In the genomic region with DNA sequence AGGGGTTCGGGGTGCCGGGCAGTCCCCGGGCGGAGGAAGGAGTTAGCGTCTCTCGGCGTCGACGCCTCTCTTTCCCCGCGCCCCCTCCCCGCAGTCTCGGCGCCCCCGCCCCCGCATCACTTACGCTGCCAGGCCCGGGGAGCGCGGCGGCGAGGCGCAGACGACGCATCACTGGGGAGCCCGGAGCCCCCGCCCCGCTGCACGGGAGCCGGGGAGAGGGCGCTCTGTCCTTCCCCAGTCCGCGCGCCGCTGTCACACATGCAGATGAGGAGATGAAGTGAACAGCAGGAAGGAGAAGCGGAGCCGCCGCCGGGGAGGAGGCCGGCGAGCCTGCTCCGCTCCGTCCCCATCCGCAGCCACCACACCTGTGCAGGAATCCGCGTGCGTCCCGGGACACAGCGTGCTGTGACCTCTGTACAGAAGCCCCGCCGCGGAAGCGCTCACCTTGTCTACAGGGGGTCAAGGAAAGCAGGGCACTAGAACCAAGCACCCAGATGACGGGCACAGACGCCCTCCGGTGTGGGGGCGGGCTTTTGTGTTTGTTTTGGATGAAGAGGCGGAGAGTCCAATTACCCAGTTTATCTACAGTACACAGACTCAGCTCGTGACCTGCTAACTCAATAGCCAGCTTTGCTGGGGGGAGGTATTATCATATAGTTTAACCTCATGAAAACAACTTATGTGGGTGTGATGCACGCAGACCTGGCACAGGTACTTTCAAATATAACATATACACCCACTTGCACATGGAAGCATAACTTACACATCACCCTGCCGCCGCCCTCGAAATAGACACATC, we compare ENCODE assay signal across 9 cellular contexts. TPM values are rescaled to one million over a fixed set of nuclear protein-coding genes. Genes with fewer than 3 reads are reported as not detected.
DNase-seq lines count a peak whose midpoint lies in the region; ATAC-seq and TF ChIP-seq lines count a peak whose summit lies in the region.
"Had no signal": no experiment of that assay in that cellular context is flagged by ENCODE, and none has a peak within 500 bp of the region (broad histone marks: within the 10 kb centered on the region; RNA-seq: fewer than 3 reads in every experiment).

No MANE protein-coding gene starts in this region.

- TF ChIP-seq CTCF in RWPE2 (IDR thresholded peaks at IDR 0.05; ENCODE audit: poor library complexity, severe bottlenecking) (peak; percentile 17), spleen (IDR thresholded peaks at IDR 0.05 in 8 of 11, conservative IDR thresholded peaks at IDR 0.05 in 3 of 11) (no peak)

- intact Hi-C loops in spleen (cut with DNase I; ENCODE audit: low total_unique reads) = no loop called here

- H3K27ac ChIP-seq in RWPE2 (ENCODE audit: poor library complexity, severe bottlenecking) (no peak overlapping the region), iPS-18a (ENCODE audit: low read length) (no peak overlapping the region), spleen (no peak overlapping the region)
- H3K27ac ChIP-seq: epithelial cell of prostate had no signal

- no peaks in the 10 kb centered on the region for H3K36me3 ChIP-seq in ES-I3 (ENCODE audit: insufficient read depth, low read length)
- no peaks in the 10 kb centered on the region for H3K36me3 ChIP-seq in RWPE2 (ENCODE audit: low read depth)
- no peaks in the 10 kb centered on the region for H3K36me3 ChIP-seq in adipocyte (ENCODE audit: control insufficient read depth, insufficient read depth, low read length, severe bottlenecking)
- no peaks in the 10 kb centered on the region for H3K36me3 ChIP-seq in iPS-18a (ENCODE audit: control insufficient read depth, low read depth, low read length)
- H3K36me3 ChIP-seq in spleen = no peaks in the 10 kb centered on the region

- no peak for TF ChIP-seq POLR2A in spleen (IDR thresholded peaks at IDR 0.05)

- no peak for DNase-seq in RWPE2 (ENCODE audit: low spot score)
- peak; percentile 50 for DNase-seq in adipocyte (ENCODE audit: low read depth)
- DNase-seq in spleen = peak; percentile 87
- DNase-seq in HK-2 (ENCODE audit: unreplicated experiment) = no peak

- no peaks in the 10 kb centered on the region for H3K9me3 ChIP-seq in ES-I3 (ENCODE audit: control insufficient read depth, insufficient read depth, low read length)
- H3K9me3 ChIP-seq in RWPE2 (ENCODE audit: severe bottlenecking) = no peaks in the 10 kb centered on the region
- H3K9me3 ChIP-seq in adipocyte (ENCODE audit: control insufficient read depth, low read length) = no peaks in the 10 kb centered on the region
- H3K9me3 ChIP-seq in iPS-18a (ENCODE audit: control insufficient read depth, low read depth, low read length) = no peaks in the 10 kb centered on the region
- no peaks in the 10 kb centered on the region for H3K9me3 ChIP-seq in spleen

- 8 to 16% (median 10%) methylated on average over 31 to 63 of the region's 63 CpGs for WGBS in spleen, 5 donors

- ATAC-seq in RWPE2 (ENCODE audit: low read depth) (peak; percentile 56), GM21737 (IDR thresholded peaks at IDR 0.05; ENCODE audit: unreplicated experiment) (no peak), GM19467 (IDR thresholded peaks at IDR 0.05; ENCODE audit: unreplicated experiment) (no peak)

- H3K4me1 ChIP-seq in ES-I3 (ENCODE audit: insufficient read depth, low read length) (peaks cover 23% of the 10 kb centered on the region), RWPE2 (ENCODE audit: insufficient read depth, poor library complexity, severe bottlenecking) (peaks cover 4% of the 10 kb centered on the region), adipocyte (ENCODE audit: control insufficient read depth, insufficient read depth, low read length) (peaks cover 3% of the 10 kb centered on the region), iPS-18a (ENCODE audit: control insufficient read depth, low read depth, low read length) (peaks cover 8% of the 10 kb centered on the region), spleen (peaks cover 12 to 41% (median 29%) of the 10 kb centered on the region in 6 donors)

- peak overlapping the region; percentile 17 for H3K4me3 ChIP-seq in RWPE2 (ENCODE audit: severe bottlenecking)
- peak overlapping the region; percentile 7 for H3K4me3 ChIP-seq in adipocyte (ENCODE audit: low read length)
- peak overlapping the region; percentile 63 for H3K4me3 ChIP-seq in iPS-18a (ENCODE audit: low read length)
- H3K4me3 ChIP-seq in spleen = peak overlapping the region; percentile 12 to 70 (median 40)

- H3K27me3 ChIP-seq in RWPE2 (ENCODE audit: insufficient read depth, poor library complexity, severe bottlenecking) (peaks cover 19% of the 10 kb centered on the region), adipocyte (replicated peaks; ENCODE audit: control insufficient read depth, insufficient read depth, low read length) (peaks cover 74% of the 10 kb centered on the region), iPS-18a (ENCODE audit: control insufficient read depth, insufficient read depth, low read length) (peaks cover 52% of the 10 kb centered on the region), spleen (replicated peaks in 1 of 7) (peaks cover 0 to 60% (median 21%) of the 10 kb centered on the region in 7 donors)

- H3K9ac ChIP-seq in ES-I3 (ENCODE audit: low read depth, low read length) (peak overlapping the region; percentile 53; the same call in 1 of the 2 replicates), adipocyte (ENCODE audit: low read length) (no peak overlapping the region), iPS-18a (ENCODE audit: low read length) (no peak overlapping the region)

RNA-seq across cellular contexts. Expression of gene KLHDC8A, which starts 12.5 kb away (rescaled TPM):
- 1 to 10 TPM in 1 of 7 donors, under 1 TPM in 3, not detected in 3; 0.17 to 2.8 (median 0.62) TPM for total RNA-seq in spleen
- polyA plus RNA-seq in spleen = under 1 TPM; 0.26 to 0.48 (median 0.39) TPM

RNA-seq across cellular contexts. Expression of gene NUAK2, which starts 22.7 kb away (rescaled TPM):
- total RNA-seq in spleen = 10 to 100 TPM in 6 of 7 donors, 1 to 10 TPM in 1; 9.3 to 32.7 (median 20.0) TPM
- polyA plus RNA-seq in spleen = 1 to 10 TPM; 5.7 to 6.6 (median 5.8) TPM

Comparison
In these comparisons a context has a peak if more than half of its experiments do, and no peak if none do; other contexts are left out.
1. DNase-seq: peak in adipocyte (single experiment) and spleen (single experiment); none in RWPE2 (single experiment) and HK-2 (single experiment).
2. H3K4me3 ChIP-seq: peak in every context shown above with its lines; median percentile 63 in iPS-18a; 40 in spleen; 17 in RWPE2; 7 in adipocyte.